Comparison of ENCODE assay signal across 1 cellular context in the genomic region with DNA sequence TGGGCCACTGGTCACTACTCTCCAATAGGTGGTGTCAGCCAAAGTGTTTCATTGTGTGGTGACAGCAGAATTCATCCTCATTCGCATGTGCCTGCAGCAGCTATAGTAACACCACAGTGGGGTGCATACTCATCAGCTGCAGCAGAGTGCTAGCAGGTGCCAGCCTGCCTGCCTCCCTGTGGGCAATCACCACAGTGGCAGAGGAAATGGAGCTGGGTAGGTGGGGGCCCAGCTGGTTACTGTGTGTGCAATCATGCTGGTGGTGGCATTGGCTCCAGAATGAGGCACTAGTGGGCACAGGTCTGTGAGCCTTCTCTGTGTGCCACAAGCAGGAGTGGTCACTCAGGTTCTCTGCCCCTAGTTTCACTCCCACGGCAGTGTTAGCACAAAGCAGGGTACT.
TF ChIP-seq lines count a peak whose summit lies in the region.

No MANE protein-coding gene starts in this region.

TF ChIP-seq in GM23338, 12 proteins besides CTCF, POLR2A, EP300 and RAD21 (continued from another document):
- TF ChIP-seq, protein P1, sequence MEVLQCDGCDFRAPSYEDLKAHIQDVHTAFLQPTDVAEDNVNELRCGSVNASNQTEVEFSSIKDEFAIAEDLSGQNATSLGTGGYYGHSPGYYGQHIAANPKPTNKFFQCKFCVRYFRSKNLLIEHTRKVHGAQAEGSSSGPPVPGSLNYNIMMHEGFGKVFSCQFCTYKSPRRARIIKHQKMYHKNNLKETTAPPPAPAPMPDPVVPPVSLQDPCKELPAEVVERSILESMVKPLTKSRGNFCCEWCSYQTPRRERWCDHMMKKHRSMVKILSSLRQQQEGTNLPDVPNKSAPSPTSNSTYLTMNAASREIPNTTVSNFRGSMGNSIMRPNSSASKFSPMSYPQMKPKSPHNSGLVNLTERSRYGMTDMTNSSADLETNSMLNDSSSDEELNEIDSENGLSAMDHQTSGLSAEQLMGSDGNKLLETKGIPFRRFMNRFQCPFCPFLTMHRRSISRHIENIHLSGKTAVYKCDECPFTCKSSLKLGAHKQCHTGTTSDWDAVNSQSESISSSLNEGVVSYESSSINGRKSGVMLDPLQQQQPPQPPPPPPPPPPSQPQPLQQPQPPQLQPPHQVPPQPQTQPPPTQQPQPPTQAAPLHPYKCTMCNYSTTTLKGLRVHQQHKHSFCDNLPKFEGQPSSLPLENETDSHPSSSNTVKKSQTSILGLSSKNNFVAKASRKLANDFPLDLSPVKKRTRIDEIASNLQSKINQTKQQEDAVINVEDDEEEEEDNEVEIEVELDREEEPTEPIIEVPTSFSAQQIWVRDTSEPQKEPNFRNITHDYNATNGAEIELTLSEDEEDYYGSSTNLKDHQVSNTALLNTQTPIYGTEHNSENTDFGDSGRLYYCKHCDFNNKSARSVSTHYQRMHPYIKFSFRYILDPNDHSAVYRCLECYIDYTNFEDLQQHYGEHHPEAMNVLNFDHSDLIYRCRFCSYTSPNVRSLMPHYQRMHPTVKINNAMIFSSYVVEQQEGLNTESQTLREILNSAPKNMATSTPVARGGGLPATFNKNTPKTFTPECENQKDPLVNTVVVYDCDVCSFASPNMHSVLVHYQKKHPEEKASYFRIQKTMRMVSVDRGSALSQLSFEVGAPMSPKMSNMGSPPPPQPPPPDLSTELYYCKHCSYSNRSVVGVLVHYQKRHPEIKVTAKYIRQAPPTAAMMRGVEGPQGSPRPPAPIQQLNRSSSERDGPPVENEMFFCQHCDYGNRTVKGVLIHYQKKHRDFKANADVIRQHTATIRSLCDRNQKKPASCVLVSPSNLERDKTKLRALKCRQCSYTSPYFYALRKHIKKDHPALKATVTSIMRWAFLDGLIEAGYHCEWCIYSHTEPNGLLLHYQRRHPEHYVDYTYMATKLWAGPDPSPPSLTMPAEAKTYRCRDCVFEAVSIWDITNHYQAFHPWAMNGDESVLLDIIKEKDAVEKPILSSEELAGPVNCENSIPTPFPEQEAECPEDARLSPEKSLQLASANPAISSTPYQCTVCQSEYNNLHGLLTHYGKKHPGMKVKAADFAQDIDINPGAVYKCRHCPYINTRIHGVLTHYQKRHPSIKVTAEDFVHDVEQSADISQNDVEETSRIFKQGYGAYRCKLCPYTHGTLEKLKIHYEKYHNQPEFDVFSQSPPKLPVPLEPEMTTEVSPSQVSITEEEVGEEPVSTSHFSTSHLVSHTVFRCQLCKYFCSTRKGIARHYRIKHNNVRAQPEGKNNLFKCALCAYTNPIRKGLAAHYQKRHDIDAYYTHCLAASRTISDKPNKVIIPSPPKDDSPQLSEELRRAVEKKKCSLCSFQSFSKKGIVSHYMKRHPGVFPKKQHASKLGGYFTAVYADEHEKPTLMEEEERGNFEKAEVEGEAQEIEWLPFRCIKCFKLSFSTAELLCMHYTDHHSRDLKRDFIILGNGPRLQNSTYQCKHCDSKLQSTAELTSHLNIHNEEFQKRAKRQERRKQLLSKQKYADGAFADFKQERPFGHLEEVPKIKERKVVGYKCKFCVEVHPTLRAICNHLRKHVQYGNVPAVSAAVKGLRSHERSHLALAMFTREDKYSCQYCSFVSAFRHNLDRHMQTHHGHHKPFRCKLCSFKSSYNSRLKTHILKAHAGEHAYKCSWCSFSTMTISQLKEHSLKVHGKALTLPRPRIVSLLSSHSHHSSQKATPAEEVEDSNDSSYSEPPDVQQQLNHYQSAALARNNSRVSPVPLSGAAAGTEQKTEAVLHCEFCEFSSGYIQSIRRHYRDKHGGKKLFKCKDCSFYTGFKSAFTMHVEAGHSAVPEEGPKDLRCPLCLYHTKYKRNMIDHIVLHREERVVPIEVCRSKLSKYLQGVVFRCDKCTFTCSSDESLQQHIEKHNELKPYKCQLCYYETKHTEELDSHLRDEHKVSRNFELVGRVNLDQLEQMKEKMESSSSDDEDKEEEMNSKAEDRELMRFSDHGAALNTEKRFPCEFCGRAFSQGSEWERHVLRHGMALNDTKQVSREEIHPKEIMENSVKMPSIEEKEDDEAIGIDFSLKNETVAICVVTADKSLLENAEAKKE (CRISPR knock-in tag; IDR thresholded peaks at IDR 0.05), result no peak
- TF ChIP-seq, protein P2, sequence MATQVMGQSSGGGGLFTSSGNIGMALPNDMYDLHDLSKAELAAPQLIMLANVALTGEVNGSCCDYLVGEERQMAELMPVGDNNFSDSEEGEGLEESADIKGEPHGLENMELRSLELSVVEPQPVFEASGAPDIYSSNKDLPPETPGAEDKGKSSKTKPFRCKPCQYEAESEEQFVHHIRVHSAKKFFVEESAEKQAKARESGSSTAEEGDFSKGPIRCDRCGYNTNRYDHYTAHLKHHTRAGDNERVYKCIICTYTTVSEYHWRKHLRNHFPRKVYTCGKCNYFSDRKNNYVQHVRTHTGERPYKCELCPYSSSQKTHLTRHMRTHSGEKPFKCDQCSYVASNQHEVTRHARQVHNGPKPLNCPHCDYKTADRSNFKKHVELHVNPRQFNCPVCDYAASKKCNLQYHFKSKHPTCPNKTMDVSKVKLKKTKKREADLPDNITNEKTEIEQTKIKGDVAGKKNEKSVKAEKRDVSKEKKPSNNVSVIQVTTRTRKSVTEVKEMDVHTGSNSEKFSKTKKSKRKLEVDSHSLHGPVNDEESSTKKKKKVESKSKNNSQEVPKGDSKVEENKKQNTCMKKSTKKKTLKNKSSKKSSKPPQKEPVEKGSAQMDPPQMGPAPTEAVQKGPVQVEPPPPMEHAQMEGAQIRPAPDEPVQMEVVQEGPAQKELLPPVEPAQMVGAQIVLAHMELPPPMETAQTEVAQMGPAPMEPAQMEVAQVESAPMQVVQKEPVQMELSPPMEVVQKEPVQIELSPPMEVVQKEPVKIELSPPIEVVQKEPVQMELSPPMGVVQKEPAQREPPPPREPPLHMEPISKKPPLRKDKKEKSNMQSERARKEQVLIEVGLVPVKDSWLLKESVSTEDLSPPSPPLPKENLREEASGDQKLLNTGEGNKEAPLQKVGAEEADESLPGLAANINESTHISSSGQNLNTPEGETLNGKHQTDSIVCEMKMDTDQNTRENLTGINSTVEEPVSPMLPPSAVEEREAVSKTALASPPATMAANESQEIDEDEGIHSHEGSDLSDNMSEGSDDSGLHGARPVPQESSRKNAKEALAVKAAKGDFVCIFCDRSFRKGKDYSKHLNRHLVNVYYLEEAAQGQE (IDR thresholded peaks at IDR 0.05; ENCODE audit: unreplicated experiment), result no peak
- no peak for TF ChIP-seq NANOG (IDR thresholded peaks at IDR 0.05; ENCODE audit: borderline replicate concordance)
TF ChIP-seq in GM23338: peak in this region for 0.
